In genomic region chr17:3843935-3844516, GRCh38 we compare ENCODE assay signal across 8 cellular contexts. TPM values are rescaled to one million over a fixed set of nuclear protein-coding genes. Genes with fewer than 3 reads are reported as not detected.
DNase-seq lines count a peak whose midpoint lies in the region; ATAC-seq and TF ChIP-seq lines count a peak whose summit lies in the region.

No MANE protein-coding gene starts in this region.

- in situ Hi-C loops in gastrocnemius medialis (cut with MboI; ENCODE audit: low sequenced_read_pairs in 4 of 4) = loop anchor here in 2 of 4 donors (10.0 kb wide), 1 partner anchor 109 kb away; no protein-coding TSS in a partner anchor

- TF ChIP-seq POLR2A in gastrocnemius medialis (IDR thresholded peaks at IDR 0.05) = no peak

- H3K9me3 ChIP-seq in gastrocnemius medialis = no peaks in the 10 kb centered on the region

- H3K27ac ChIP-seq in gastrocnemius medialis = no peak overlapping the region

- TF ChIP-seq CTCF in epithelial cell of proximal tubule (conservative IDR thresholded peaks at IDR 0.05; ENCODE audit: low read depth, low read length) = peak; percentile 80
- TF ChIP-seq CTCF in gastrocnemius medialis (IDR thresholded peaks at IDR 0.05 in 4 of 5, conservative IDR thresholded peaks at IDR 0.05 in 1 of 5) = peak in 3 of 5 experiments; percentile 27 to 56 (median 37)

- intact Hi-C loops in gastrocnemius medialis (cut with DNase I; ENCODE audit: low total_unique reads) = no loop called here

- no peak for ATAC-seq in gastrocnemius medialis

- no peak overlapping the region for H3K4me3 ChIP-seq in epithelial cell of proximal tubule (ENCODE audit: low read depth, low read length)
- no peak overlapping the region for H3K4me3 ChIP-seq in gastrocnemius medialis

- H3K27me3 ChIP-seq in gastrocnemius medialis = no peaks in the 10 kb centered on the region

- DNase-seq in NCI-H524 (lab: John Stamatoyannopoulos, UW) (peak; percentile 6 to 38), NCI-H524 treated with DMSO at 0.1 percent for 48 hours (lab: John Stamatoyannopoulos, UW) (no peak), NCI-H1694 (lab: John Stamatoyannopoulos, UW) (peak; percentile 41), epithelial cell of proximal tubule (ENCODE audit: low read depth) (no peak), gastrocnemius medialis (no peak), anterior cingulate cortex (lab: John Stamatoyannopoulos, UW) (no peak), MV-4-11 (lab: John Stamatoyannopoulos, UW) (no peak)
- peak; percentile 9 to 21 for DNase-seq in activated CD4-positive, alpha-beta T cell treated with anti-CD3 and anti-CD28 coated beads, Interleukin-2, amount 50 U/mL, for 24 hours (ENCODE audit: low read depth in 1 of 2, low spot score in 1 of 2)

- H3K36me3 ChIP-seq in gastrocnemius medialis = peaks cover 0 to 32% of the 10 kb centered on the region in 2 donors

- H3K4me1 ChIP-seq in gastrocnemius medialis = peaks cover 6 to 16% of the 10 kb centered on the region in 2 donors

RNA-seq across cellular contexts. Expression of gene NCBP3, which starts 2.0 kb away (rescaled TPM):
- total RNA-seq in epithelial cell of proximal tubule = 15.2 and 16.4 TPM in 2 replicates
- 10 to 100 TPM in 3 of 4 donors, 1 to 10 TPM in 1; 9.5 to 15.2 (median 14.5) TPM for total RNA-seq in gastrocnemius medialis

RNA-seq across cellular contexts. Expression of gene ITGAE, which starts 43.0 kb away (rescaled TPM):
- total RNA-seq in epithelial cell of proximal tubule (36.0 and 61.0 TPM in 2 replicates), gastrocnemius medialis (10 to 100 TPM; 10.8 to 25.0 (median 23.5) TPM)

RNA-seq across cellular contexts. Expression of gene CAMKK1, which starts 48.8 kb away (rescaled TPM):
- total RNA-seq in epithelial cell of proximal tubule = 5.9 and 7.1 TPM in 2 replicates
- 1 to 10 TPM in 3 of 4 donors, under 1 TPM in 1; 0.44 to 5.1 (median 2.1) TPM for total RNA-seq in gastrocnemius medialis

Comparison
In these comparisons a context has a peak if more than half of its experiments do, and no peak if none do; other contexts are left out.
1. DNase-seq: peak in NCI-H524 (2 of 2), NCI-H1694 (single experiment) and activated CD4-positive, alpha-beta T cell treated with anti-CD3 and anti-CD28 coated beads, Interleukin-2, amount 50 U/mL, for 24 hours (2 of 2); none in NCI-H524 treated with DMSO at 0.1 percent for 48 hours (single experiment), epithelial cell of proximal tubule (single experiment), gastrocnemius medialis (0 of 2), anterior cingulate cortex (0 of 58) and MV-4-11 (single experiment).